8 cellular contexts compared by ENCODE assay signal in genomic region chrX:54439967-54440871, GRCh38. TPM values are rescaled to one million over a fixed set of nuclear protein-coding genes. Genes with fewer than 3 reads are reported as not detected.
DNase-seq lines count a peak whose midpoint lies in the region; ATAC-seq and FAIRE-seq lines count a peak whose summit lies in the region.

TSR2 (plus strand) TSS chrX:54440404; CDS start chrX:54440422, 18 bp downstream.

- FAIRE-seq in urothelium cell line (lab: Jason Lieb, UNC), result peak; percentile 46

- peak; percentile 98 for ATAC-seq in GM18498 (IDR thresholded peaks at IDR 0.05; ENCODE audit: unreplicated experiment)
- peak; percentile 99 for ATAC-seq in HG02884 (IDR thresholded peaks at IDR 0.05; ENCODE audit: unreplicated experiment)
- peak; percentile 100 for ATAC-seq in left ventricle myocardium superior

- DNase-seq in NCI-H146 (lab: John Stamatoyannopoulos, UW) (peak; percentile 85), amniotic stem cell (lab: John Stamatoyannopoulos, UW) (peak; percentile 52), left ventricle myocardium superior (peak; percentile 85), pulmonary artery endothelial cell (ENCODE audit: low read depth, low spot score) (peak; percentile 63), urothelium cell line (ENCODE audit: low spot score) (peak; percentile 84)

- intact Hi-C loops in T-helper 1 cell treated with Interleukin-12 subunit alpha and Interleukin-12 subunit beta and Interleukin-4 antibody, amounts not matched to agents 30 ng/mL and 1 ng/mL, for 36 hours (cut with micrococcal nuclease), result loop anchor here (1.0 to 10.0 kb wide), 10 partner anchors 83 to 1277 kb away; partner anchors contain the start of genes APEX2, FAM120C, GNL3L and HSD17B10
- intact Hi-C loops in left ventricle myocardium superior (cut with micrococcal nuclease), result no loop called here

RNA-seq across cellular contexts. Expression of gene TSR2, which starts in this region (rescaled TPM):
- 33.9 and 34.8 TPM in 2 replicates for total RNA-seq in T-helper 1 cell treated with Interleukin-12 subunit alpha and Interleukin-12 subunit beta and Interleukin-4 antibody, amounts not matched to agents 30 ng/mL and 1 ng/mL, for 36 hours
- 39.7 TPM for total RNA-seq in left ventricle myocardium superior
- total RNA-seq in pulmonary artery endothelial cell, result 17.5 and 20.8 TPM in 2 replicates

Comparison
In these comparisons a context has a peak if more than half of its experiments do, and no peak if none do; other contexts are left out.
1. Peak in every context shown above with its lines: DNase-seq and ATAC-seq.